In the genomic region with DNA sequence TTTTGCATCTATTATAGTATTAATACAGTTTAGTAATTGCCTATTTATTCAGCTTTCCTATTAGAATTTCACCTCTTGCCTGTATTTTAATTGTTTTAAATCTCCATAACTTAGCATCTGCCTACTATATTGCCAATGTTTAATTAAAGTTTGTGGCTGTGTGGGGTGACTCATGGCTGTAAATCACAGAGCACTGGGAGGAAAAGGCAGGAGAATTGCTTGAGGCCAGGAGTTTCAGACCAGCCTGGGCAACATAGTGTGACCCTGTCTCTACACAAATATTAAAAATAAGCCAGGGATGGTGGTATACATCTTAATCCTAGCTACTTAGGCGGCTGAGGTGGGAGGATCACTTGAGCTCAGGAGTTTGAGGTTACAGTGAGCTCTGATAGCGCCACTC, we compare ENCODE assay signal across 22 cellular contexts. TPM values are rescaled to one million over a fixed set of nuclear protein-coding genes. Genes with fewer than 3 reads are reported as not detected.
DNase-seq lines count a peak whose midpoint lies in the region; ATAC-seq, FAIRE-seq and TF ChIP-seq lines count a peak whose summit lies in the region.
"Had no signal": no experiment of that assay in that cellular context is flagged by ENCODE, and none has a peak within 500 bp of the region (broad histone marks: within the 10 kb centered on the region; RNA-seq: fewer than 3 reads in every experiment).

No MANE protein-coding gene starts in this region.

- H3K27me3 ChIP-seq in RWPE2 (ENCODE audit: insufficient read depth, poor library complexity, severe bottlenecking) (no peaks in the 10 kb centered on the region), foreskin keratinocyte (no peaks in the 10 kb centered on the region)
- H3K27me3 ChIP-seq: Peyer's patch, SJCRH30 had no signal

- no peaks in the 10 kb centered on the region for H3K36me3 ChIP-seq in RWPE2 (ENCODE audit: low read depth)
- H3K36me3 ChIP-seq: Peyer's patch, SJCRH30 had no signal

- TF ChIP-seq CTCF in RWPE2 (IDR thresholded peaks at IDR 0.05; ENCODE audit: poor library complexity, severe bottlenecking) (no peak), foreskin keratinocyte (conservative IDR thresholded peaks at IDR 0.05) (no peak)

- no peaks in the 10 kb centered on the region for H3K9me3 ChIP-seq in RWPE2 (ENCODE audit: severe bottlenecking)
- H3K9me3 ChIP-seq: Peyer's patch, SJCRH30 had no signal

- H3K4me1 ChIP-seq in RWPE2 (ENCODE audit: insufficient read depth, poor library complexity, severe bottlenecking) (no peaks in the 10 kb centered on the region), foreskin keratinocyte (peaks cover 8% of the 10 kb centered on the region)
- H3K4me1 ChIP-seq: Peyer's patch, SJCRH30 had no signal

- H3K27ac ChIP-seq in RWPE2 (ENCODE audit: poor library complexity, severe bottlenecking) (no peak overlapping the region), foreskin keratinocyte (no peak overlapping the region), substantia nigra (ENCODE audit: low read depth, low read length, poor library complexity, severe bottlenecking) (no peak overlapping the region)
- H3K27ac ChIP-seq: Peyer's patch, SJCRH30 had no signal

- ATAC-seq in RWPE2 (ENCODE audit: low read depth) (peak; percentile 52; the same call in 1 of the 3 replicates), foreskin keratinocyte (peak; percentile 84), GM18502 (IDR thresholded peaks at IDR 0.05; ENCODE audit: poor library complexity, unreplicated experiment) (no peak)
- ATAC-seq: GM12878, T-cell had no signal

- no peak for FAIRE-seq in GM19239 (lab: Jason Lieb, UNC)
- FAIRE-seq: GM12878, H54 had no signal

- H3K4me3 ChIP-seq in RWPE2 (ENCODE audit: severe bottlenecking) = no peak overlapping the region
- H3K4me3 ChIP-seq: GM12878, Peyer's patch, SJCRH30 had no signal

- DNase-seq in HT-29 (ENCODE audit: low spot score) (peak; percentile 19), RWPE2 (ENCODE audit: low spot score) (no peak), foreskin keratinocyte (no peak), GM19239 (ENCODE audit: insufficient read length, low spot score) (no peak), hepatic stellate cell (ENCODE audit: low spot score) (no peak), substantia nigra (lab: John Stamatoyannopoulos, UW) (no peak)
- DNase-seq: CD4-positive, CD25-positive, alpha-beta regulatory T cell; DMS79; Kasumi-1; NCI-H1092; NCI-H1436 treated with DMSO at 0.1 percent for 48 hours; NCI-H2029; NCI-H2227 treated with DMSO at 0.1 percent for 48 hours; NCI-H510A; NCI-H748 treated with DMSO at 0.1 percent for 48 hours; Peyer's patch; SJCRH30; T-cell had no signal

RNA-seq across cellular contexts. Expression of gene CCSER1, which starts 14.5 kb away (rescaled TPM):
- 12.3 and 14.0 TPM in 2 replicates for total RNA-seq in HT-29 (2014; rRNA removed; shearing (Covaris generic))
- total RNA-seq in foreskin keratinocyte = 0.81 and 1.1 TPM in 2 replicates
- 0.08 and 0.16 TPM in 2 replicates for polyA plus RNA-seq in foreskin keratinocyte
- polyA plus RNA-seq: BJ had no signal
